Comparison of ENCODE assay signal across 19 cellular contexts in the genomic region with DNA sequence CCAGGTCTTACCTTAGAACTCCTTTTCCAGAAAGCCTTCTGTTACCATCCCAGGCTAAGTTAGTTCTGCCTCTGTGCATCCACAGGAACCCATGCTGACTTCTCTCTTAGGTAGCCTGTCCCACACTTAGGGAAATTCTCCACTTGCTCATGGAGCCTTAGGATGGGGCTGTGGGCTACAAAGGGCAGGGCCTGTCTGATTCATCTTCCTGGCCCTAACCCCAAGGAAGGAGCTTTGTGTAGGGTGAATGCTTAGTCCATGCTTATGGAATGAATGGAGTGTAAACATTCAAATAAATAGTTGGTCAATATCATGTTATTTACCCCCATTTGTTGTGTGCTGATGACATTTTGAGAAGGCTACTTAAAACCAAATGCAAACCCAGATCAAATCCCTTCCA. TPM values are rescaled to one million over a fixed set of nuclear protein-coding genes. Genes with fewer than 3 reads are reported as not detected.
DNase-seq lines count a peak whose midpoint lies in the region; ATAC-seq, FAIRE-seq and TF ChIP-seq lines count a peak whose summit lies in the region.
"Had no signal": no experiment of that assay in that cellular context is flagged by ENCODE, and none has a peak within 500 bp of the region (broad histone marks: within the 10 kb centered on the region; RNA-seq: fewer than 3 reads in every experiment).

No MANE protein-coding gene starts in this region.

- no peak overlapping the region for H2AK5ac ChIP-seq in trophoblast cell (ENCODE audit: low read length)

- H3K79me2 ChIP-seq in trophoblast cell (ENCODE audit: control insufficient read depth, insufficient read depth, low read length, poor library complexity) = no peaks in the 10 kb centered on the region

- H3K27ac ChIP-seq in trophoblast cell (ENCODE audit: low read depth, low read length) = peak overlapping the region; percentile 38
- H3K27ac ChIP-seq: A549, C4-2B, SJSA1 had no signal

- no peak for FAIRE-seq in D721Med (lab: Jason Lieb, UNC)
- FAIRE-seq: A549 had no signal

- DNase-seq in Daoy (ENCODE audit: low read depth) = peak; percentile 7
- DNase-seq in MG63 = peak; percentile 86
- DNase-seq in foreskin fibroblast = peak; percentile 11 to 37
- DNase-seq in trophoblast cell = peak; percentile 8 to 47
- no peak for DNase-seq in chondrocyte (ENCODE audit: low spot score)
- DNase-seq in activated CD4-positive, alpha-beta T cell treated with anti-CD3 and anti-CD28 coated beads, Interleukin-2, amount 50 U/mL, for 4 hours = no peak
- DNase-seq in D721Med (ENCODE audit: insufficient read length, low spot score) = no peak
- DNase-seq: AML-193, IMR-90, NCI-H1436, NCI-H1930, NCI-H345, NCI-H524 treated with DMSO at 0.1 percent for 48 hours had no signal

- H3K4ac ChIP-seq in trophoblast cell (ENCODE audit: low read depth, low read length) = no peak overlapping the region

- no peaks in the 10 kb centered on the region for H3K79me1 ChIP-seq in trophoblast cell (ENCODE audit: low read length)

- no peak overlapping the region for H3K4me3 Mint-ChIP-seq in chondrocyte (ENCODE audit: unreplicated experiment)

- H4K91ac ChIP-seq in trophoblast cell (ENCODE audit: low read depth, low read length) = no peak overlapping the region

- no peak overlapping the region for H2BK12ac ChIP-seq in trophoblast cell (ENCODE audit: low read length)

- H3K23ac ChIP-seq in trophoblast cell (ENCODE audit: low read length) = no peak overlapping the region

- peak overlapping the region; percentile 54 for H3K4me2 ChIP-seq in trophoblast cell (ENCODE audit: low read length)
- H3K4me2 ChIP-seq: A549 had no signal

- H3K27ac Mint-ChIP-seq in chondrocyte (ENCODE audit: unreplicated experiment) = no peak overlapping the region

- H3K9ac ChIP-seq in trophoblast cell (ENCODE audit: low read length) = no peak overlapping the region

- H4K12ac ChIP-seq in trophoblast cell (ENCODE audit: low read depth, low read length) = no peak overlapping the region

- ATAC-seq in GM21786 (IDR thresholded peaks at IDR 0.05; ENCODE audit: unreplicated experiment) = no peak

- TF ChIP-seq CTCF in foreskin fibroblast (IDR thresholded peaks at IDR 0.05; ENCODE audit: low read depth, low read length) (no peak), chondrocyte (IDR thresholded peaks at IDR 0.05) (no peak), D721Med (IDR thresholded peaks at IDR 0.05; ENCODE audit: insufficient read depth, missing control alignments) (no peak)

- H3K4me3 ChIP-seq in MG63 (peak overlapping the region; percentile 14; the same call in 1 of the 2 replicates), foreskin fibroblast (ENCODE audit: low read depth in 1 of 2, low read length in 2 of 2) (no peak overlapping the region), trophoblast cell (ENCODE audit: low read depth, low read length) (no peak overlapping the region)
- H3K4me3 ChIP-seq: A549, HAP-1, SJSA1 had no signal

- no peak overlapping the region for H3K18ac ChIP-seq in trophoblast cell (ENCODE audit: low read length)

- H3K4me1 Mint-ChIP-seq in chondrocyte (ENCODE audit: low read depth) = no peaks in the 10 kb centered on the region

- peaks cover 14% of the 10 kb centered on the region for H3K27me3 Mint-ChIP-seq in chondrocyte (ENCODE audit: low read depth)

- no peak overlapping the region for H2BK5ac ChIP-seq in trophoblast cell (ENCODE audit: low read depth, low read length, poor library complexity)

- H3K36me3 ChIP-seq in MG63 (no peaks in the 10 kb centered on the region), trophoblast cell (ENCODE audit: control insufficient read depth in 1 of 2, insufficient read depth in 2 of 2, low read length in 2 of 2) (no peaks in the 10 kb centered on the region)
- H3K36me3 ChIP-seq: HAP-1, SJSA1 had no signal

- H2BK120ac ChIP-seq in trophoblast cell (ENCODE audit: insufficient read depth, low read length, poor library complexity) = no peak overlapping the region

- H3K27me3 ChIP-seq in MG63 (no peaks in the 10 kb centered on the region), trophoblast cell (ENCODE audit: insufficient read depth, low read length) (no peaks in the 10 kb centered on the region)
- H3K27me3 ChIP-seq: SJSA1 had no signal

- no peak overlapping the region for H4K8ac ChIP-seq in trophoblast cell (ENCODE audit: low read depth, low read length)

- no peaks in the 10 kb centered on the region for H3K36me3 Mint-ChIP-seq in chondrocyte (ENCODE audit: low read depth)

- H3K4me1 ChIP-seq in trophoblast cell (ENCODE audit: control insufficient read depth in 1 of 2, insufficient read depth in 2 of 2, low read length in 2 of 2) = peaks cover 3 to 10% of the 10 kb centered on the region in 2 experiments
- H3K4me1 ChIP-seq: A549, HAP-1 had no signal

- peaks cover 12% of the 10 kb centered on the region for H3K9me3 ChIP-seq in MG63
- H3K9me3 ChIP-seq in trophoblast cell (ENCODE audit: insufficient read depth, low read depth, low read length) = no peaks in the 10 kb centered on the region
- H3K9me3 ChIP-seq: HAP-1 had no signal

- H2AFZ ChIP-seq in trophoblast cell (ENCODE audit: insufficient read depth, low read length, poor library complexity) = no peak overlapping the region

- H3K9me3 Mint-ChIP-seq in chondrocyte (ENCODE audit: low read depth) = peaks cover 5% of the 10 kb centered on the region

- no peak overlapping the region for H3K14ac ChIP-seq in trophoblast cell (ENCODE audit: low read length)

RNA-seq across cellular contexts. Expression of gene EMX2, which starts 54.7 kb away (rescaled TPM):
- 0.57 and 3.9 TPM in 2 replicates for total RNA-seq in Daoy (2014; rRNA removed; shearing (Covaris generic))
- 0.33 TPM in 1 of 2 replicates, not detected in the other for total RNA-seq in MG63 (2014; rRNA removed; shearing (Covaris generic); ENCODE audit: low replicate concordance)
- 0.05 TPM in 1 of 2 replicates, not detected in the other for polyA plus RNA-seq in trophoblast cell (2013)
- total RNA-seq in chondrocyte = 4.7 TPM in 1 of 3 replicates, not detected in the others
- total RNA-seq: IMR-90, M059J had no signal
- polyA plus RNA-seq: A549, IMR-90 had no signal

Comparison
In these comparisons a context has a peak if more than half of its experiments do, and no peak if none do; other contexts are left out.
1. DNase-seq: peak in Daoy (single experiment), MG63 (single experiment), foreskin fibroblast (2 of 2) and trophoblast cell (2 of 2); none in chondrocyte (single experiment), activated CD4-positive, alpha-beta T cell treated with anti-CD3 and anti-CD28 coated beads, Interleukin-2, amount 50 U/mL, for 4 hours (0 of 2) and D721Med (single experiment).